In the genomic region with DNA sequence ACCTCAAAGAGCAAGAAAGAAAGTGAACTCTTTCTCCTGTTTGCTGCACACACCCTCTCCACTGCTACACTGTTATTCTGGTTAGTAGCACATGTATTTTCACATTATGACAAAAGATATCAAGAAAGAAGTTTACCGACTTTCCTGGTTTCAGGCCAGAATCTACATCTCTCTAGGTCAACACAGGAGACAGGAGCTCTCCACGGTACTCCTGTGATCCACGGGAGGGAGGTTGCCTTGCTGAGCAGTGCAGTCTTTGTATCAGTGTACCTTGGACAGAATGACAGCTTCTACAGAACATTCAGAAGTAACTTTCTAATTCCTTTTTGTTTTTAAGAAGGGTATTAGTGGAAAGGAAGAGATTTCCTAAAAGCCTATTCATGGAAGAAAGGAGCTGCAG, we compare ENCODE assay signal across 2 cellular contexts.
TF ChIP-seq lines count a peak whose summit lies in the region.

No MANE protein-coding gene starts in this region.

TF ChIP-seq in GM23338, 12 proteins besides CTCF, POLR2A, EP300 and RAD21 (continued from another document):
- peak; percentile 48 for TF ChIP-seq REST (IDR thresholded peaks at IDR 0.05; ENCODE audit: unreplicated experiment)
- no peak for TF ChIP-seq CREB1 (CRISPR knock-in tag; IDR thresholded peaks at IDR 0.05; ENCODE audit: low read depth)
- TF ChIP-seq NANOG (IDR thresholded peaks at IDR 0.05; ENCODE audit: borderline replicate concordance): no peak
- no peak for TF ChIP-seq STAT1 (IDR thresholded peaks at IDR 0.05; ENCODE audit: unreplicated experiment)
- TF ChIP-seq, protein P1, sequence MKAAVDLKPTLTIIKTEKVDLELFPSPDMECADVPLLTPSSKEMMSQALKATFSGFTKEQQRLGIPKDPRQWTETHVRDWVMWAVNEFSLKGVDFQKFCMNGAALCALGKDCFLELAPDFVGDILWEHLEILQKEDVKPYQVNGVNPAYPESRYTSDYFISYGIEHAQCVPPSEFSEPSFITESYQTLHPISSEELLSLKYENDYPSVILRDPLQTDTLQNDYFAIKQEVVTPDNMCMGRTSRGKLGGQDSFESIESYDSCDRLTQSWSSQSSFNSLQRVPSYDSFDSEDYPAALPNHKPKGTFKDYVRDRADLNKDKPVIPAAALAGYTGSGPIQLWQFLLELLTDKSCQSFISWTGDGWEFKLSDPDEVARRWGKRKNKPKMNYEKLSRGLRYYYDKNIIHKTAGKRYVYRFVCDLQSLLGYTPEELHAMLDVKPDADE (IDR thresholded peaks at IDR 0.05): no peak
TF ChIP-seq in GM23338: peak in this region for 1.

TF ChIP-seq in SK-N-SH treated with all-trans-retinoic acid at 6 μM for 48 hours, 23 proteins besides CTCF, POLR2A, EP300 and RAD21 (continued from another document):
- TF ChIP-seq PATZ1 (CRISPR knock-in tag; IDR thresholded peaks at IDR 0.05; ENCODE audit: borderline replicate concordance) (no peak), ZFP3 (CRISPR knock-in tag; IDR thresholded peaks at IDR 0.05) (no peak), ZC3H10 (CRISPR knock-in tag; IDR thresholded peaks at IDR 0.05) (no peak), ARNTL (CRISPR knock-in tag; IDR thresholded peaks at IDR 0.05; ENCODE audit: borderline replicate concordance, low read depth) (no peak), ZNF565 (CRISPR knock-in tag; conservative IDR thresholded peaks at IDR 0.05; ENCODE audit: low read depth) (no peak)
